ENCODE assay signal across 25 cellular contexts in the genomic region with DNA sequence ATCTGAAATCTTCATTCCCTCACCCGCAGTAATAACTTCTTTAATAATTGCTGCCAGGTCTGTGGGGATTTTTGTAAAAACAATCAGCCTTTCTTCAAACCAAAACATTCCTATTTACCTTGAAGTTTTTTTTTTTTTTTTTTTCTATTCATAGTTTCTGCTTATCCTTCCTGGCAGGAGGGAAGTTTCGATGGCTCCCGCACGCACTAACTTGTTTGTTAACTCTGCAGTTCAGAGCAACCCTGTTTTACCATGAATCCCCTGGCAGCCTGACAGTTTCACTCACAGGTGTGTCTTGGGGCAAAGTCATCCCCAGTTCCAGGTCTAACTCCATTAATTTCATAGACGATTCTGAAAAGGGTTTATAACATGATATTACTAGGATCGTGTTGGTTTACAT.
DNase-seq lines count a peak whose midpoint lies in the region; ATAC-seq, FAIRE-seq and TF ChIP-seq lines count a peak whose summit lies in the region.
"Had no signal": no experiment of that assay in that cellular context is flagged by ENCODE, and none has a peak within 500 bp of the region (broad histone marks: within the 10 kb centered on the region; RNA-seq: fewer than 3 reads in every experiment).

No MANE protein-coding gene starts in this region.

- no peaks in the 10 kb centered on the region for H3K9me3 Mint-ChIP-seq in Caco-2 (ENCODE audit: unreplicated experiment)
- H3K9me3 Mint-ChIP-seq: activated CD8-positive, alpha-beta T cell treated with anti-CD3 and anti-CD28 coated beads for 36 hours; activated naive CD4-positive, alpha-beta T cell treated with anti-CD3 and anti-CD28 coated beads, Interleukin-2, amount 50 U/mL, for 24 hours; activated T-cell treated with anti-CD3 and anti-CD28 coated beads, Interleukin-2, amount 50 U/mL, for 4 hours; CD4-positive, alpha-beta T cell; stimulated activated naive B cell treated with anti-CD40 and anti-IgM and Interleukin-4, amounts not matched to agents 10 μg/mL and 1 μg/mL and 100 μg/mL, for 72 hours had no signal

- H3K27me3 ChIP-seq in Caco-2 (replicated peaks; ENCODE audit: control insufficient read depth, insufficient read depth, low read length) (no peaks in the 10 kb centered on the region), mammary epithelial cell (ENCODE audit: insufficient read depth, low read length) (no peaks in the 10 kb centered on the region), pancreas (no peaks in the 10 kb centered on the region), right atrium auricular region (no peaks in the 10 kb centered on the region)
- H3K27me3 ChIP-seq: SJSA1, tibial artery had no signal

- in situ Hi-C loops in mammary epithelial cell (cut with MboI; ENCODE audit: low sequenced_read_pairs in 2 of 2), result loop anchor here in 1 of 2 donors (10.0 kb wide), 1 partner anchor 129 kb away; no protein-coding TSS in a partner anchor

- BruUV-seq in Caco-2 (replicated peaks; lab: Mats Ljungman, UMichigan) (no TSS peak), mammary epithelial cell (replicated peaks; lab: Mats Ljungman, UMichigan) (no TSS peak)

- H3K9ac ChIP-seq in mammary epithelial cell (ENCODE audit: insufficient read depth, low read length), result peak overlapping the region; percentile 70

- TF ChIP-seq CTCF in Caco-2 (IDR thresholded peaks at IDR 0.05; ENCODE audit: insufficient read depth in 1 of 2, low read depth in 1 of 2, low read length in 1 of 2, severe bottlenecking in 1 of 2, unreplicated experiment in 1 of 2) (no peak), mammary epithelial cell (conservative IDR thresholded peaks at IDR 0.05 in 1 of 2, IDR thresholded peaks at IDR 0.05 in 1 of 2; ENCODE audit: extremely low read depth in 1 of 2, insufficient read depth in 1 of 2, low read depth in 1 of 2, low read length in 2 of 2) (no peak), pancreas (IDR thresholded peaks at IDR 0.05) (no peak), right atrium auricular region (IDR thresholded peaks at IDR 0.05) (no peak)

- H3K4me3 ChIP-seq in Caco-2 (ENCODE audit: low read depth, low read length) (no peak overlapping the region), mammary epithelial cell (replicated peaks in 1 of 3; ENCODE audit: insufficient read depth in 1 of 3, low read depth in 2 of 3, low read length in 3 of 3) (no peak overlapping the region), pancreas (no peak overlapping the region), right atrium auricular region (no peak overlapping the region)
- H3K4me3 ChIP-seq: SJSA1, tibial artery had no signal

- H2AFZ ChIP-seq in mammary epithelial cell (ENCODE audit: low read depth, low read length), result no peak overlapping the region

- CTCF ChIA-PET in Caco-2 (lab: Charles Lee) (no interaction called here), mammary epithelial cell (lab: Charles Lee; ENCODE audit: low non-redundant PET) (no interaction called here)

- H3K4me1 Mint-ChIP-seq in Caco-2 (ENCODE audit: low read depth, unreplicated experiment), result peaks cover 13% of the 10 kb centered on the region

- WGBS in mammary epithelial cell (ENCODE audit: low coverage, missing lambda C conversion rate), result 2% methylated on average over 6 of the region's 6 CpGs
- 25% methylated on average over 6 of the region's 6 CpGs for WGBS in pancreas, 2 donors

- H3K36me3 ChIP-seq in Caco-2 (ENCODE audit: control insufficient read depth, insufficient read depth, low read length), result no peaks in the 10 kb centered on the region
- no peaks in the 10 kb centered on the region for H3K36me3 ChIP-seq in mammary epithelial cell (ENCODE audit: insufficient read depth, low read length)
- H3K36me3 ChIP-seq in pancreas, result no peaks in the 10 kb centered on the region
- no peaks in the 10 kb centered on the region for H3K36me3 ChIP-seq in right atrium auricular region
- H3K36me3 ChIP-seq: SJSA1, tibial artery had no signal

- peak overlapping the region; percentile 79 for H3K27ac ChIP-seq in mammary epithelial cell (ENCODE audit: insufficient read depth, low read depth, low read length)
- peak overlapping the region in 3 of 4 donors; percentile 34 to 62 (median 61) for H3K27ac ChIP-seq in pancreas
- H3K27ac ChIP-seq in right atrium auricular region, result no peak overlapping the region
- H3K27ac ChIP-seq: SJSA1, tibial artery had no signal

- no peaks in the 10 kb centered on the region for H3K9me3 ChIP-seq in Caco-2
- no peaks in the 10 kb centered on the region for H3K9me3 ChIP-seq in mammary epithelial cell (replicated peaks; ENCODE audit: insufficient read depth, low read length)
- H3K9me3 ChIP-seq in pancreas, result no peaks in the 10 kb centered on the region
- H3K9me3 ChIP-seq in right atrium auricular region, result no peaks in the 10 kb centered on the region
- H3K9me3 ChIP-seq: SJSA1, tibial artery had no signal

- H3K4me1 ChIP-seq in Caco-2, result no peaks in the 10 kb centered on the region
- H3K4me1 ChIP-seq in mammary epithelial cell (ENCODE audit: insufficient read depth, low read length), result peaks cover 28% of the 10 kb centered on the region
- no peaks in the 10 kb centered on the region for H3K4me1 ChIP-seq in pancreas
- H3K4me1 ChIP-seq in right atrium auricular region, result no peaks in the 10 kb centered on the region

- H3K36me3 Mint-ChIP-seq in Caco-2 (ENCODE audit: insufficient read depth, unreplicated experiment), result no peaks in the 10 kb centered on the region
- H3K36me3 Mint-ChIP-seq: activated naive CD4-positive, alpha-beta T cell treated with anti-CD3 and anti-CD28 coated beads, Interleukin-2, amount 50 U/mL, for 24 hours; stimulated activated naive B cell treated with anti-CD40 and anti-IgM and Interleukin-4, amounts not matched to agents 10 μg/mL and 1 μg/mL and 100 μg/mL, for 72 hours had no signal

- no peaks in the 10 kb centered on the region for H3K27me3 Mint-ChIP-seq in Caco-2 (ENCODE audit: insufficient read depth, unreplicated experiment)
- H3K27me3 Mint-ChIP-seq: activated CD8-positive, alpha-beta T cell treated with anti-CD3 and anti-CD28 coated beads for 36 hours; activated naive CD4-positive, alpha-beta T cell treated with anti-CD3 and anti-CD28 coated beads, Interleukin-2, amount 50 U/mL, for 24 hours; CD4-positive, alpha-beta T cell had no signal

- FAIRE-seq in pancreas (lab: Jason Lieb, UNC), result no peak
- FAIRE-seq: frontal cortex had no signal

- peak overlapping the region; percentile 31 for H3K27ac Mint-ChIP-seq in Caco-2 (ENCODE audit: unreplicated experiment)
- H3K27ac Mint-ChIP-seq: activated CD8-positive, alpha-beta T cell treated with anti-CD3 and anti-CD28 coated beads for 36 hours; activated naive CD4-positive, alpha-beta T cell treated with anti-CD3 and anti-CD28 coated beads, Interleukin-2, amount 50 U/mL, for 24 hours; CD4-positive, alpha-beta T cell; stimulated activated naive B cell treated with anti-CD40 and anti-IgM and Interleukin-4, amounts not matched to agents 10 μg/mL and 1 μg/mL and 100 μg/mL, for 72 hours had no signal

- H3K79me2 ChIP-seq in mammary epithelial cell (ENCODE audit: insufficient read depth, low read length), result no peaks in the 10 kb centered on the region

- no peak for DNase-seq in Caco-2
- peak; percentile 91 for DNase-seq in NCI-H146 (lab: John Stamatoyannopoulos, UW)
- DNase-seq in mammary epithelial cell, result peak; percentile 97
- peak in 4 of 6 donors; percentile 32 to 48 (median 43) for DNase-seq in pancreas
- no peak for DNase-seq in right atrium auricular region (ENCODE audit: low spot score)
- DNase-seq in HuH-7 (ENCODE audit: low spot score), result no peak
- no peak for DNase-seq in NCI-H1092 (lab: John Stamatoyannopoulos, UW)
- DNase-seq: ACHN; activated CD8-positive, alpha-beta T cell treated with anti-CD3 and anti-CD28 coated beads for 36 hours; activated T-cell treated with anti-CD3 and anti-CD28 coated beads, Interleukin-2, amount 50 U/mL, for 4 hours; CD4-positive, alpha-beta T cell; DND-41; H7; Kasumi-1; NCI-H1694 treated with DMSO at 0.1 percent for 48 hours; NCI-H446 treated with DMSO at 0.1 percent for 48 hours; OCI-M1; stimulated activated naive B cell treated with anti-CD40 and anti-IgM and Interleukin-4, amounts not matched to agents 10 μg/mL and 1 μg/mL and 100 μg/mL, for 72 hours; T-helper 2 cell; tibial artery had no signal

- no peak overlapping the region for H3K4me3 Mint-ChIP-seq in Caco-2 (ENCODE audit: unreplicated experiment)
- H3K4me3 Mint-ChIP-seq: activated CD8-positive, alpha-beta T cell treated with anti-CD3 and anti-CD28 coated beads for 36 hours; activated naive CD4-positive, alpha-beta T cell treated with anti-CD3 and anti-CD28 coated beads, Interleukin-2, amount 50 U/mL, for 24 hours; activated T-cell treated with anti-CD3 and anti-CD28 coated beads, Interleukin-2, amount 50 U/mL, for 4 hours; CD4-positive, alpha-beta T cell; stimulated activated naive B cell treated with anti-CD40 and anti-IgM and Interleukin-4, amounts not matched to agents 10 μg/mL and 1 μg/mL and 100 μg/mL, for 72 hours had no signal

- dilution Hi-C loops in mammary epithelial cell (cut with HindIII; ENCODE audit: low sequenced_read_pairs), result no loop called here

- peak overlapping the region; percentile 42 for H3K4me2 ChIP-seq in mammary epithelial cell (ENCODE audit: insufficient read depth, low read depth, low read length)

- POLR2A ChIA-PET in Caco-2 (lab: Charles Lee), result no interaction called here

- ATAC-seq in pancreas, result peak; percentile 28 to 85 (median 80)
- no peak for ATAC-seq in GM18517 (IDR thresholded peaks at IDR 0.05; ENCODE audit: unreplicated experiment)
- ATAC-seq: activated CD8-positive, alpha-beta T cell treated with anti-CD3 and anti-CD28 coated beads for 36 hours; activated T-cell treated with anti-CD3 and anti-CD28 coated beads, Interleukin-2, amount 50 U/mL, for 4 hours; left lobe of liver; stimulated activated naive B cell treated with anti-CD40 and anti-IgM and Interleukin-4, amounts not matched to agents 10 μg/mL and 1 μg/mL and 100 μg/mL, for 72 hours had no signal

- H4K20me1 ChIP-seq in mammary epithelial cell (ENCODE audit: insufficient read depth, low read length), result no peaks in the 10 kb centered on the region

- intact Hi-C loops in Caco-2 (cut with micrococcal nuclease; ENCODE audit: unreplicated experiment) (no loop called here), mammary epithelial cell (cut with micrococcal nuclease) (no loop called here), pancreas (cut with DNase I) (no loop called here)

Comparison
In these comparisons a context has a peak if more than half of its experiments do, and no peak if none do; other contexts are left out.
1. DNase-seq: peak in NCI-H146 (single experiment), mammary epithelial cell (single experiment) and pancreas (4 of 6); none in Caco-2 (0 of 2), right atrium auricular region (single experiment), HuH-7 (single experiment) and NCI-H1092 (single experiment).
2. H3K27ac ChIP-seq: peak in mammary epithelial cell (single experiment) and pancreas (3 of 4); none in right atrium auricular region (0 of 2).